In the genomic region with DNA sequence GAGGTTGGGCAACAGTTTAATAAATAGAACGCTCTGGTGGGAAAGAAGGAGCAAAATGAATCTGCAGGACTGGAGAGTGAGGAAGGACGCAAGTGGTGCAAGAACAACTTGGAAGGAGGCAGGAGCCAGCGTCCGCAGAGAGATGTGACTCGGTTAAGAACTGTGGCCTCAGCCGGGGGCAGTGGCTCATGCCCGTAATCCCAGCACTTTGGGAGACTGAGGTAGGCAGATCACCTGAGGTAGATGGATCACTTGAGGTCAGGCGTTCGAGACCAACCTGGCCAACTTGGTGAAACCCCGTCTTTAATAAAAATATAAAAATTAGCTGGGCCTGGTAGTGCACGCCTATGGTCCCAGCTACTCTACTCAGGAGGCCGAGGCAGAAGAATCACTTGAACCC, we compare ENCODE assay signal across 24 cellular contexts.
"Had no signal": no experiment of that assay in that cellular context is flagged by ENCODE, and none has a peak within 500 bp of the region (broad histone marks: within the 10 kb centered on the region; RNA-seq: fewer than 3 reads in every experiment).

No MANE protein-coding gene starts in this region.

- H3K9me3 ChIP-seq: colonic mucosa, esophagus muscularis mucosa, esophagus squamous epithelium, gastrocnemius medialis, gastroesophageal sphincter, heart left ventricle, heart right ventricle had no signal

- H3K27ac Mint-ChIP-seq: dendritic cell treated with granulocyte-macrophage colony-stimulating factor and Interleukin-4, amounts not matched to agents 40 ng/mL and 50 ng/mL, for 4 days; effector memory CD8-positive, alpha-beta T cell; endodermal cell had no signal

- H3K27me3 Mint-ChIP-seq: dendritic cell treated with granulocyte-macrophage colony-stimulating factor and Interleukin-4, amounts not matched to agents 40 ng/mL and 50 ng/mL, for 4 days; effector memory CD8-positive, alpha-beta T cell had no signal

- H3K27me3 ChIP-seq: colonic mucosa, dorsolateral prefrontal cortex, esophagus muscularis mucosa, foreskin keratinocyte, gastrocnemius medialis, gastroesophageal sphincter, heart left ventricle, heart right ventricle had no signal

- H3K36me3 ChIP-seq: colonic mucosa, gastrocnemius medialis had no signal

- H3K4me3 ChIP-seq: colonic mucosa, coronary artery, dorsolateral prefrontal cortex, esophagus muscularis mucosa, esophagus squamous epithelium, gastrocnemius medialis, gastroesophageal sphincter, heart left ventricle, heart right ventricle had no signal

- H3K4me1 ChIP-seq: colonic mucosa, esophagus squamous epithelium, foreskin keratinocyte, gastroesophageal sphincter had no signal

- H3K27ac ChIP-seq: colonic mucosa, coronary artery, dorsolateral prefrontal cortex, epithelial cell of prostate, esophagus muscularis mucosa, esophagus squamous epithelium, foreskin keratinocyte, gastrocnemius medialis, gastroesophageal sphincter, heart right ventricle had no signal

- H3K4me3 Mint-ChIP-seq: dendritic cell treated with granulocyte-macrophage colony-stimulating factor and Interleukin-4, amounts not matched to agents 40 ng/mL and 50 ng/mL, for 4 days; effector memory CD8-positive, alpha-beta T cell; endodermal cell had no signal

- DNase-seq: colonic mucosa; cortex of kidney; dermis blood vessel endothelial cell; dorsolateral prefrontal cortex; effector CD4-positive, alpha-beta T cell; effector CD8-positive, alpha-beta T cell; effector memory CD4-positive, alpha-beta T cell; effector memory CD8-positive, alpha-beta T cell; endodermal cell; erythroblast; esophagus squamous epithelium; foreskin fibroblast; foreskin keratinocyte; foreskin melanocyte; gastrocnemius medialis; glutamatergic neuron; heart left ventricle; heart right ventricle had no signal

- ATAC-seq: effector memory CD8-positive, alpha-beta T cell; esophagus mucosa; foreskin keratinocyte; gastrocnemius medialis; gastroesophageal sphincter; heart left ventricle; heart right ventricle had no signal

- H3K9me3 Mint-ChIP-seq: endodermal cell had no signal
